In genomic region chr1:235105051-235106043, GRCh38 we compare ENCODE assay signal across 8 cellular contexts. TPM values are rescaled to one million over a fixed set of nuclear protein-coding genes. Genes with fewer than 3 reads are reported as not detected.
DNase-seq lines count a peak whose midpoint lies in the region; ATAC-seq and TF ChIP-seq lines count a peak whose summit lies in the region.

No MANE protein-coding gene starts in this region.

- H3K27me3 ChIP-seq in Caco-2 (replicated peaks; ENCODE audit: control insufficient read depth, insufficient read depth, low read length) (no peaks in the 10 kb centered on the region), prostate gland (replicated peaks; ENCODE audit: insufficient read depth) (no peaks in the 10 kb centered on the region)

- no peaks in the 10 kb centered on the region for H3K27me3 Mint-ChIP-seq in Caco-2 (ENCODE audit: insufficient read depth, unreplicated experiment)

- intact Hi-C loops in Caco-2 (cut with micrococcal nuclease; ENCODE audit: unreplicated experiment), result loop anchor here (2.0 kb wide), 1 partner anchor 55 kb away; the partner anchor contains the start of gene RBM34
- intact Hi-C loops in prostate gland (cut with DNase I), result no loop called here

- peaks cover 57% of the 10 kb centered on the region for H3K36me3 Mint-ChIP-seq in Caco-2 (ENCODE audit: insufficient read depth, unreplicated experiment)

- H3K4me3 Mint-ChIP-seq in Caco-2 (ENCODE audit: unreplicated experiment), result peak overlapping the region; percentile 72

- H3K4me1 Mint-ChIP-seq in Caco-2 (ENCODE audit: low read depth, unreplicated experiment), result peaks cover 16% of the 10 kb centered on the region

- no TSS peak for BruUV-seq in Caco-2 (replicated peaks; lab: Mats Ljungman, UMichigan)

- CTCF ChIA-PET in Caco-2 (lab: Charles Lee), result interaction anchor here (0.6 to 1.4 kb wide), 9 partner anchors 12 to 755 kb away, joined by 3 to 11 read pairs (median 4); no protein-coding TSS in a partner anchor

- H3K27ac Mint-ChIP-seq in Caco-2 (ENCODE audit: unreplicated experiment), result peak overlapping the region; percentile 90

- H3K9me3 Mint-ChIP-seq in Caco-2 (ENCODE audit: unreplicated experiment), result no peaks in the 10 kb centered on the region

- no peak overlapping the region for H3K27ac ChIP-seq in prostate gland

- peak; percentile 88 for ATAC-seq in GM19043 (IDR thresholded peaks at IDR 0.05; ENCODE audit: low read depth, unreplicated experiment)
- peak; percentile 86 for ATAC-seq in HG03064 (IDR thresholded peaks at IDR 0.05; ENCODE audit: low read depth, unreplicated experiment)

- TF ChIP-seq CTCF in Caco-2 (IDR thresholded peaks at IDR 0.05; ENCODE audit: insufficient read depth in 1 of 2, low read depth in 1 of 2, low read length in 1 of 2, severe bottlenecking in 1 of 2, unreplicated experiment in 1 of 2) (no peak), prostate gland (IDR thresholded peaks at IDR 0.05) (no peak)

- POLR2A ChIA-PET in Caco-2 (lab: Charles Lee), result interaction anchor here (0.5 kb wide), 1 partner anchor 12 kb away, joined by 5 read pairs; no protein-coding TSS in a partner anchor

- H3K9me3 ChIP-seq in Caco-2 (no peaks in the 10 kb centered on the region), prostate gland (no peaks in the 10 kb centered on the region)

- no peak for DNase-seq in Caco-2
- DNase-seq in SW480 (ENCODE audit: low spot score), result peak; percentile 34
- DNase-seq in mesenteric fat pad (ENCODE audit: low spot score), result peak; percentile 16
- no peak for DNase-seq in DMS79 (lab: John Stamatoyannopoulos, UW)
- no peak for DNase-seq in NCI-H1930 (lab: John Stamatoyannopoulos, UW)
- DNase-seq in prostate gland (ENCODE audit: low spot score), result no peak

- no peak overlapping the region for H3K4me3 ChIP-seq in Caco-2 (ENCODE audit: low read depth, low read length)
- no peak overlapping the region for H3K4me3 ChIP-seq in prostate gland

- TF ChIP-seq POLR2A in prostate gland (IDR thresholded peaks at IDR 0.05), result no peak

- H3K4me1 ChIP-seq in Caco-2 (peaks cover 12% of the 10 kb centered on the region; the same call in 1 of the 2 replicates), prostate gland (replicated peaks) (no peaks in the 10 kb centered on the region)

- WGBS in prostate gland, result 59% methylated on average over 12 of the region's 12 CpGs

- no peaks in the 10 kb centered on the region; the same call in 1 of the 2 replicates for H3K36me3 ChIP-seq in Caco-2 (ENCODE audit: control insufficient read depth, insufficient read depth, low read length)
- H3K36me3 ChIP-seq in prostate gland, result no peaks in the 10 kb centered on the region

RNA-seq across cellular contexts. Expression of gene TOMM20, which starts 23.3 kb away (rescaled TPM):
- total RNA-seq in Caco-2 (2022) (131 and 137 TPM in 2 replicates), mesenteric fat pad (107 TPM), prostate gland (100 to 1,000 TPM in 1 of 2 donors, 10 to 100 TPM in 1; 77.1 to 135 TPM)

RNA-seq across cellular contexts. Expression of gene RBM34, which starts 55.7 kb away (rescaled TPM):
- 96.5 and 103 TPM in 2 replicates for total RNA-seq in Caco-2 (2022)
- total RNA-seq in mesenteric fat pad, result 59.2 TPM
- total RNA-seq in prostate gland, result 10 to 100 TPM; 25.7 to 90.7 TPM

Comparison
In these comparisons a context has a peak if more than half of its experiments do, and no peak if none do; other contexts are left out.
1. DNase-seq: peak in SW480 (single experiment) and mesenteric fat pad (single experiment); none in Caco-2 (0 of 2), DMS79 (single experiment), NCI-H1930 (0 of 2) and prostate gland (single experiment).